In genomic region chr2:121284424-121285076, GRCh38 we compare ENCODE assay signal across 8 cellular contexts. TPM values are rescaled to one million over a fixed set of nuclear protein-coding genes. Genes with fewer than 3 reads are reported as not detected.
DNase-seq lines count a peak whose midpoint lies in the region; ATAC-seq, FAIRE-seq and TF ChIP-seq lines count a peak whose summit lies in the region.

No MANE protein-coding gene starts in this region.

- H3K9ac ChIP-seq in keratinocyte (ENCODE audit: control insufficient read depth, extremely low read depth, insufficient read depth, low read length) (peak overlapping the region; percentile 81), subcutaneous abdominal adipose tissue (ENCODE audit: low read length in 5 of 5) (peak overlapping the region in 1 of 5 donors; percentile 30)

- H3K4me2 ChIP-seq in A549 (peak overlapping the region; percentile 97), keratinocyte (ENCODE audit: control insufficient read depth, extremely low read depth, insufficient read depth, low read depth, low read length) (peak overlapping the region; percentile 91)

- no peak overlapping the region for H3K27ac Mint-ChIP-seq in activated CD8-positive, alpha-beta T cell treated with anti-CD3 and anti-CD28 coated beads, Interleukin-2, amount 10 ng/mL, durations not matched to agents 7 days and 5 days

- H4K20me1 ChIP-seq in keratinocyte (ENCODE audit: control insufficient read depth, extremely low read depth, insufficient read depth, low read length) = no peaks in the 10 kb centered on the region

- no peaks in the 10 kb centered on the region for H3K9me3 Mint-ChIP-seq in activated CD8-positive, alpha-beta T cell treated with anti-CD3 and anti-CD28 coated beads, Interleukin-2, amount 10 ng/mL, durations not matched to agents 7 days and 5 days (ENCODE audit: insufficient read depth)

- 0 out of 3 replicates have a peak, but pooled peaks have one; percentile 8 for TF ChIP-seq CTCF in A549 (IDR thresholded peaks at IDR 0.05)
- TF ChIP-seq CTCF in keratinocyte (optimal IDR thresholded peaks at IDR 0.05 in 1 of 3, IDR thresholded peaks at IDR 0.05 in 1 of 3, conservative IDR thresholded peaks at IDR 0.05 in 1 of 3; ENCODE audit: extremely low read depth in 1 of 3, insufficient read depth in 2 of 3, low read length in 3 of 3) = no peak

- H3K27ac ChIP-seq in A549 = peak overlapping the region; percentile 81 to 83
- H3K27ac ChIP-seq in keratinocyte (ENCODE audit: control insufficient read depth, insufficient read depth, low read length) = peak overlapping the region; percentile 16
- no peak overlapping the region for H3K27ac ChIP-seq in subcutaneous abdominal adipose tissue (ENCODE audit: low read depth, low read length)

- FAIRE-seq in A549 (lab: Jason Lieb, UNC) (no peak), keratinocyte (lab: Jason Lieb, UNC) (no peak)

- H3K27me3 ChIP-seq in keratinocyte (ENCODE audit: control insufficient read depth, extremely low read depth, insufficient read depth, low read length) (no peaks in the 10 kb centered on the region), subcutaneous abdominal adipose tissue (ENCODE audit: control insufficient read depth in 5 of 5, insufficient read depth in 4 of 5, low read length in 5 of 5) (peaks cover 11 to 26% (median 18%) of the 10 kb centered on the region in 5 donors)

- dilution Hi-C loops in keratinocyte (cut with MboI; ENCODE audit: extremely low pct_ligation_motif_present, low sequenced_read_pairs) = no loop called here

- H3K4me1 ChIP-seq in A549 = peaks cover 31% of the 10 kb centered on the region
- H3K4me1 ChIP-seq in keratinocyte (ENCODE audit: control insufficient read depth, extremely low read depth, insufficient read depth, low read length) = peaks cover 24% of the 10 kb centered on the region
- H3K4me1 ChIP-seq in subcutaneous abdominal adipose tissue (ENCODE audit: control insufficient read depth in 5 of 5, insufficient read depth in 5 of 5, low read length in 5 of 5) = peaks cover 0 to 32% (median 15%) of the 10 kb centered on the region in 5 donors

- ATAC-seq in A549 (peak; percentile 58 to 74), GM21381 (IDR thresholded peaks at IDR 0.05; ENCODE audit: unreplicated experiment) (peak; percentile 30), HG02870 (IDR thresholded peaks at IDR 0.05; ENCODE audit: unreplicated experiment) (no peak)
- peak; percentile 43 for ATAC-seq in activated CD8-positive, alpha-beta T cell treated with anti-CD3 and anti-CD28 coated beads, Interleukin-2, amount 10 ng/mL, durations not matched to agents 7 days and 5 days

- H3K79me2 ChIP-seq in keratinocyte (ENCODE audit: control insufficient read depth, insufficient read depth, low read length) = peaks cover 47% of the 10 kb centered on the region

- H3K36me3 Mint-ChIP-seq in activated CD8-positive, alpha-beta T cell treated with anti-CD3 and anti-CD28 coated beads, Interleukin-2, amount 10 ng/mL, durations not matched to agents 7 days and 5 days (ENCODE audit: low read depth) = no peaks in the 10 kb centered on the region

- H3K9me1 ChIP-seq in keratinocyte (ENCODE audit: control insufficient read depth, extremely low read depth, insufficient read depth, low read length) = no peaks in the 10 kb centered on the region

- H3K4me3 ChIP-seq in A549 = peak overlapping the region; percentile 90
- H3K4me3 ChIP-seq in keratinocyte (ENCODE audit: control insufficient read depth in 2 of 3, extremely low read depth in 1 of 3, insufficient read depth in 2 of 3, low read depth in 1 of 3, low read length in 3 of 3) = peak overlapping the region; percentile 70 to 85 (median 75)
- H3K4me3 ChIP-seq in subcutaneous abdominal adipose tissue (ENCODE audit: low read depth in 1 of 5, low read length in 5 of 5) = peak overlapping the region in 4 of 5 donors; percentile 29 to 58 (median 45)

- WGBS in A549 (ENCODE audit: missing lambda C conversion rate) = 8% methylated on average over 15 of the region's 68 CpGs

- TF ChIP-seq POLR2A in A549 (IDR thresholded peaks at IDR 0.05; ENCODE audit: low read length) = no peak

- DNase-seq in A549 (ENCODE audit: low read depth in 1 of 2, low spot score in 1 of 2) (peak; percentile 14 to 18), keratinocyte (ENCODE audit: low read depth, low spot score) (no peak), mucosa of gallbladder (ENCODE audit: low spot score) (no peak), NCI-H2196 (lab: John Stamatoyannopoulos, UW; ENCODE audit: unreplicated experiment) (no peak)
- no peak for DNase-seq in activated CD8-positive, alpha-beta T cell treated with anti-CD3 and anti-CD28 coated beads, Interleukin-2, amount 10 ng/mL, durations not matched to agents 7 days and 5 days

- no peak for TF ChIP-seq RAD21 in A549 (conservative IDR thresholded peaks at IDR 0.05 in 1 of 2, IDR thresholded peaks at IDR 0.05 in 1 of 2)

- POLR2A ChIA-PET in A549 (lab: Yijun Ruan, JAX) = no interaction called here
- POLR2A ChIA-PET in activated CD8-positive, alpha-beta T cell treated with anti-CD3 and anti-CD28 coated beads, Interleukin-2, amount 10 ng/mL, durations not matched to agents 7 days and 5 days (lab: Charles Lee) = no interaction called here

- H3K36me3 ChIP-seq in keratinocyte (ENCODE audit: control insufficient read depth in 2 of 2, extremely low read depth in 1 of 2, insufficient read depth in 2 of 2, low read length in 2 of 2) (peaks cover 3 to 4% of the 10 kb centered on the region in 2 experiments), subcutaneous abdominal adipose tissue (ENCODE audit: control insufficient read depth in 5 of 5, insufficient read depth in 5 of 5, low read length in 5 of 5) (no peaks in the 10 kb centered on the region)

- no peak for TF ChIP-seq EP300 in A549 (IDR thresholded peaks at IDR 0.05)

- peaks cover 41% of the 10 kb centered on the region for H3K27me3 Mint-ChIP-seq in activated CD8-positive, alpha-beta T cell treated with anti-CD3 and anti-CD28 coated beads, Interleukin-2, amount 10 ng/mL, durations not matched to agents 7 days and 5 days (ENCODE audit: low read depth)

- H3K9me3 ChIP-seq in A549 (no peaks in the 10 kb centered on the region), keratinocyte (ENCODE audit: control insufficient read depth, low read depth, low read length) (no peaks in the 10 kb centered on the region), subcutaneous abdominal adipose tissue (ENCODE audit: control insufficient read depth in 5 of 5, low read length in 5 of 5) (no peaks in the 10 kb centered on the region)

- peak overlapping the region; percentile 58 for H3K4me3 Mint-ChIP-seq in activated CD8-positive, alpha-beta T cell treated with anti-CD3 and anti-CD28 coated beads, Interleukin-2, amount 10 ng/mL, durations not matched to agents 7 days and 5 days

- H2AFZ ChIP-seq in keratinocyte (ENCODE audit: control insufficient read depth, low read length) = peak overlapping the region; percentile 62

- peaks cover 10% of the 10 kb centered on the region for H3K4me1 Mint-ChIP-seq in activated CD8-positive, alpha-beta T cell treated with anti-CD3 and anti-CD28 coated beads, Interleukin-2, amount 10 ng/mL, durations not matched to agents 7 days and 5 days (ENCODE audit: low read depth)

- CTCF ChIA-PET in A549 (lab: Yijun Ruan, JAX) = interaction anchor here (1.8 kb wide), 1 partner anchor 156 kb away, joined by 5 read pairs; no protein-coding TSS in a partner anchor
- CTCF ChIA-PET in activated CD8-positive, alpha-beta T cell treated with anti-CD3 and anti-CD28 coated beads, Interleukin-2, amount 10 ng/mL, durations not matched to agents 7 days and 5 days (lab: Charles Lee) = no interaction called here

TF ChIP-seq in A549, 52 proteins besides CTCF, POLR2A, EP300 and RAD21:
- TF ChIP-seq MAX (IDR thresholded peaks at IDR 0.05) (peak; percentile 39; the same call in 1 of the 2 replicates), CEBPB (IDR thresholded peaks at IDR 0.05) (no peak), PHF8 (IDR thresholded peaks at IDR 0.05; ENCODE audit: borderline replicate concordance, low read depth) (peak; percentile 29; the same call in 1 of the 2 replicates), HOXB13 (CRISPR knock-in tag; IDR thresholded peaks at IDR 0.05; ENCODE audit: low read depth) (no peak)

RNA-seq across cellular contexts. Expression of gene TFCP2L1, which starts 0.5 kb away (rescaled TPM):
- polyA plus RNA-seq in A549 (2011; rRNA removed) = 3.1 and 4.3 TPM in 2 replicates
- polyA plus RNA-seq in A549 (2012; cell fraction: cytosol; rRNA removed) = 1.0 and 1.1 TPM in 2 replicates
- polyA plus RNA-seq in A549 (2012; cell fraction: nucleus; rRNA removed) = 2.3 and 3.5 TPM in 2 replicates
- 1.1 to 1.3 TPM (median 1.1 TPM) in 3 replicates for polyA plus RNA-seq in A549 (2017; fragmentation: RNase III; extraction: RNeasy Plus Mini Kit Qiagen cat#74134 plus additional on column Dnase treatment)
- 8.6 and 11.6 TPM in 2 replicates for polyA minus RNA-seq in A549 (2011; rRNA and poly(A)+ RNA removed)
- under 1 TPM in 1 of 2 experiments, not detected in 1; 0.16 TPM for total RNA-seq in activated CD8-positive, alpha-beta T cell treated with anti-CD3 and anti-CD28 coated beads, Interleukin-2, amount 10 ng/mL, durations not matched to agents 7 days and 5 days
- polyA plus RNA-seq in keratinocyte = 29.4 to 35.8 TPM (median 31.0 TPM) in 3 replicates
- 8.6 TPM for polyA plus RNA-seq in keratinocyte (2011; ENCODE audit: low read depth)
- 18.2 and 20.0 TPM in 2 replicates for polyA plus RNA-seq in keratinocyte (2011; cell fraction: cytosol; rRNA removed)
- polyA plus RNA-seq in keratinocyte (2011; cell fraction: nucleus; rRNA removed) = 50.7 and 56.3 TPM in 2 replicates
- 4.9 and 22.4 TPM in 2 replicates for polyA plus RNA-seq in keratinocyte (2012; ENCODE audit: low replicate concordance)
- polyA minus RNA-seq in keratinocyte = 69.8 to 337 TPM (median 70.3 TPM) in 3 replicates
- 19.4 TPM for polyA minus RNA-seq in keratinocyte (2011; cell fraction: cytosol; rRNA and poly(A)+ RNA removed)
- polyA minus RNA-seq in keratinocyte (2011; cell fraction: nucleus; rRNA and poly(A)+ RNA removed) = 18.6 and 41.9 TPM in 2 replicates
- 73.0 TPM for total RNA-seq in mucosa of gallbladder

Comparison
In these comparisons a context has a peak if more than half of its experiments do, and no peak if none do; other contexts are left out.
1. DNase-seq: peak in A549 (2 of 2); none in activated CD8-positive, alpha-beta T cell treated with anti-CD3 and anti-CD28 coated beads, Interleukin-2, amount 10 ng/mL, durations not matched to agents 7 days and 5 days (single experiment), keratinocyte (single experiment), mucosa of gallbladder (single experiment) and NCI-H2196 (single experiment).
2. RNA of gene TFCP2L1, which starts 0.5 kb away (total RNA-seq): 73.0 TPM in mucosa of gallbladder (single experiment); 0.16 TPM in activated CD8-positive, alpha-beta T cell treated with anti-CD3 and anti-CD28 coated beads, Interleukin-2, amount 10 ng/mL, durations not matched to agents 7 days and 5 days; every median in the first group is over 10 times any median in the second.
3. Peak in every context shown above with its lines, with median percentiles within 50 percentile points of each other: H3K4me3 ChIP-seq.